8 cellular contexts compared by ENCODE assay signal in the genomic region with DNA sequence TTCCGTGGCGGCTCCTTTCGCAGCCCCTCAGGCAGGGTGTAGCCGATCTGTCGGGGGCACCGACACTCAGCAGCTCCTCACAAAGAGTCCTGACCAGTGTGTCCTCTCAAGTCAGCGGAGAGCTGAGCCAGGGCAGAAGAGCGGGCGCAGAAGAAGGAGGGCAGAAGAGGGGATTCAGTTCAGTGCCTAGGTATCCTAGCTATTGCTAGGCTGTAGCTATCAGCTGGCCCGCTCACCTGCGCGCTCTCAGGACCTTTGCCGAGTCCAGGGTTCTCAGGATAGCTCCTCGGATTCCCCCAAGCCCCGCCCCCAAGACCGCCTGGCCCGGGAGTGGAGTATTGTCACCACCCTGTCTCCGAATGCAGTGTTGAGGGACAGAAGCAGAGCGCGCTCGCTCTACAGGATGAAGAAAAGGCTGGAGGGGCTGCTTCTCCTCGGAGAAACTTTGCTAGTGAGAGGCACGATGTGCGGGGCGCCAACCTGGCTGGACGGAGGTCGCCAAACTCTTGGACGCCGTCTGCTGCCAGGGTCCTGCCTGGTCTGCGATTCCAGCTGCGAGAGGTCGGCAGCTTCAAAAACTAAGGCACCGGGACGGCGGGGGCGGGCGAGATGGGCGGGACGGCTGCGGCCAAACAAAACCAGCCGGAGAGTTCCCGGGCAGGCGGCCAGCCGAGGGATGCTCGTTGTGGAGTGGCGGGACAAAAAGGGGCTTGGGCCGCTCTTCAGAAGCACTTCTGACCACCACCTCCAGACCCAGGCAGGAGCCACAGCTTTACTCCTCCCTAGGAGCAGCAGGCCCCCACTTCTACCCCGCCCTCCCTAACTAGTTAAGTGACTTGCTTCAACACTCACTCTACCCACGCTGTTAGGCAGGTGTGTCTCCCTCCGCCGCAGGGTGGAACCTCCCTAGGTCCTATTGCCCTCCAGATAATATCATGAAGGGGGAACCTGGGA. TPM values are rescaled to one million over a fixed set of nuclear protein-coding genes. Genes with fewer than 3 reads are reported as not detected.
DNase-seq lines count a peak whose midpoint lies in the region; ATAC-seq, FAIRE-seq and TF ChIP-seq lines count a peak whose summit lies in the region.

Gene XKRX (minus strand): TSS at position 258 of the 954 bp plus-strand sequence. CDS start 613 bp downstream, outside the sequence.

- POLR2A ChIA-PET in endothelial cell of umbilical vein (lab: Charles Lee) = no interaction called here

- peak; percentile 52 for ATAC-seq in GM21529 (IDR thresholded peaks at IDR 0.05; ENCODE audit: unreplicated experiment)
- peak; percentile 57 for ATAC-seq in natural killer cell treated with Interleukin-12 subunit alpha and Interleukin-12 subunit beta and Interleukin-15 and Interleukin-18, amount 100 ng/mL, for 72 hours

- no peak for TF ChIP-seq EP300 in tibial nerve (IDR thresholded peaks at IDR 0.05)

- H3K4me1 ChIP-seq in endothelial cell of umbilical vein (ENCODE audit: control insufficient read depth, extremely low read depth, insufficient read depth, low read length) = peaks cover 7% of the 10 kb centered on the region
- peaks cover 0 to 13% (median 0%) of the 10 kb centered on the region in 4 donors for H3K4me1 ChIP-seq in tibial nerve

- dilution Hi-C loops in endothelial cell of umbilical vein (cut with MboI; ENCODE audit: extremely low pct_ligation_motif_present, low sequenced_read_pairs) = no loop called here

- H2AFZ ChIP-seq in endothelial cell of umbilical vein (ENCODE audit: low read depth, low read length) = peak within 1 kb of the TSS; percentile 90

- H3K4me3 ChIP-seq in endothelial cell of umbilical vein (replicated peaks in 1 of 3; ENCODE audit: insufficient read depth in 1 of 3, low read depth in 1 of 3, low read length in 3 of 3) (peak within 1 kb of the TSS; percentile 12 to 43 (median 43)), tibial nerve (peak within 1 kb of the TSS in 3 of 4 donors; percentile 11 to 46 (median 42))

- no peaks in the 10 kb centered on the region for H3K27me3 ChIP-seq in endothelial cell of umbilical vein (ENCODE audit: control insufficient read depth in 2 of 2, insufficient read depth in 2 of 2, low read length in 2 of 2)
- H3K27me3 ChIP-seq in tibial nerve = peaks cover 0 to 28% of the 10 kb centered on the region in 2 donors

- H3K4me1 Mint-ChIP-seq in natural killer cell treated with Interleukin-12 subunit alpha and Interleukin-12 subunit beta and Interleukin-15 and Interleukin-18, amount 100 ng/mL, for 72 hours (ENCODE audit: low read depth in 2 of 2) = peaks cover 14 to 23% of the 10 kb centered on the region in 2 donors

- CTCF ChIA-PET in endothelial cell of umbilical vein (lab: Charles Lee) = interaction anchor here (0.7 to 1.2 kb wide), 2 partner anchors 14 to 74 kb away, joined by 3 read pairs; no protein-coding TSS in a partner anchor

- H3K4me3 Mint-ChIP-seq in natural killer cell treated with Interleukin-12 subunit alpha and Interleukin-12 subunit beta and Interleukin-15 and Interleukin-18, amount 100 ng/mL, for 72 hours = peak within 1 kb of the TSS; percentile 69

- no peaks in the 10 kb centered on the region for H3K9me1 ChIP-seq in endothelial cell of umbilical vein (replicated peaks; ENCODE audit: control insufficient read depth, extremely low read depth, insufficient read depth, low read length)

- no TSS peak for BruUV-seq in endothelial cell of umbilical vein (replicated peaks; lab: Mats Ljungman, UMichigan)

- H3K36me3 ChIP-seq in endothelial cell of umbilical vein (ENCODE audit: control insufficient read depth in 2 of 2, extremely low read depth in 1 of 2, insufficient read depth in 2 of 2, low read length in 2 of 2) (no peaks in the 10 kb centered on the region), tibial nerve (no peaks in the 10 kb centered on the region)

- peaks cover 15% of the 10 kb centered on the region for H3K36me3 Mint-ChIP-seq in natural killer cell treated with Interleukin-12 subunit alpha and Interleukin-12 subunit beta and Interleukin-15 and Interleukin-18, amount 100 ng/mL, for 72 hours

- H3K79me2 ChIP-seq in endothelial cell of umbilical vein (ENCODE audit: control insufficient read depth, insufficient read depth, low read length) = no peaks in the 10 kb centered on the region

- peaks cover 4% of the 10 kb centered on the region for H3K9me3 Mint-ChIP-seq in natural killer cell treated with Interleukin-12 subunit alpha and Interleukin-12 subunit beta and Interleukin-15 and Interleukin-18, amount 100 ng/mL, for 72 hours

- intact Hi-C loops in endothelial cell of umbilical vein (cut with micrococcal nuclease) = no loop called here

- 1 to 49% methylated on average over 27 to 49 of the region's 51 CpGs for WGBS in tibial nerve, 2 donors

- H3K9me3 ChIP-seq in endothelial cell of umbilical vein (replicated peaks; ENCODE audit: control insufficient read depth, insufficient read depth, low read length) (no peaks in the 10 kb centered on the region), tibial nerve (no peaks in the 10 kb centered on the region)

- H3K27ac ChIP-seq in endothelial cell of umbilical vein (ENCODE audit: insufficient read depth, low read depth, low read length) (no peak within 1 kb of the TSS), tibial nerve (no peak within 1 kb of the TSS)

- H4K20me1 ChIP-seq in endothelial cell of umbilical vein (replicated peaks; ENCODE audit: control insufficient read depth, extremely low read depth, insufficient read depth, low read length) = no peaks in the 10 kb centered on the region

- peak; percentile 33 for DNase-seq in D341Med (ENCODE audit: low spot score)
- peak; percentile 20 for DNase-seq in NAMALWA (ENCODE audit: low spot score)
- DNase-seq in activated CD4-positive, alpha-beta T cell treated with anti-CD3 and anti-CD28 coated beads, Interleukin-2, amount 50 U/mL, for 48 hours = peak; percentile 33 to 43
- peak; percentile 26 for DNase-seq in endothelial cell of umbilical vein (ENCODE audit: low read depth, low spot score)
- DNase-seq in natural killer cell treated with Interleukin-12 subunit alpha and Interleukin-12 subunit beta and Interleukin-15 and Interleukin-18, amount 100 ng/mL, for 72 hours (ENCODE audit: low spot score) = no peak
- DNase-seq in tibial nerve (ENCODE audit: low spot score in 2 of 2) = peak in 1 of 2 donors; percentile 4
- no peak for DNase-seq in SIG-M5 treated with dmso at 0.1 percent for 504 hours (lab: John Stamatoyannopoulos, UW; ENCODE audit: unreplicated experiment)

- peak within 1 kb of the TSS; percentile 3 for H3K9ac ChIP-seq in endothelial cell of umbilical vein (replicated peaks; ENCODE audit: extremely low read depth, insufficient read depth, low read length)

- peaks cover 15 to 34% of the 10 kb centered on the region in 2 donors for H3K27me3 Mint-ChIP-seq in natural killer cell treated with Interleukin-12 subunit alpha and Interleukin-12 subunit beta and Interleukin-15 and Interleukin-18, amount 100 ng/mL, for 72 hours

- FAIRE-seq in endothelial cell of umbilical vein (lab: Jason Lieb, UNC) = peak; percentile 78

- H3K4me2 ChIP-seq in endothelial cell of umbilical vein (ENCODE audit: insufficient read depth, low read length) = peak within 1 kb of the TSS; percentile 62

- no peak for TF ChIP-seq POLR2A in endothelial cell of umbilical vein (IDR thresholded peaks at IDR 0.05; ENCODE audit: low read depth, low read length)
- TF ChIP-seq POLR2A in tibial nerve (IDR thresholded peaks at IDR 0.05) = no peak

- TF ChIP-seq CTCF in endothelial cell of umbilical vein (IDR thresholded peaks at IDR 0.05; ENCODE audit: extremely low read depth in 1 of 2, insufficient read depth in 1 of 2, low read depth in 1 of 2, low read length in 2 of 2) = no peak
- no peak for TF ChIP-seq CTCF in tibial nerve (IDR thresholded peaks at IDR 0.05)

- H3K27ac Mint-ChIP-seq in natural killer cell treated with Interleukin-12 subunit alpha and Interleukin-12 subunit beta and Interleukin-15 and Interleukin-18, amount 100 ng/mL, for 72 hours = no peak within 1 kb of the TSS

TF ChIP-seq in endothelial cell of umbilical vein, 7 proteins besides CTCF, POLR2A, EP300 and RAD21:
- TF ChIP-seq FOS (IDR thresholded peaks at IDR 0.05; ENCODE audit: borderline replicate concordance, insufficient read depth, low read length) = no peak
- no peak for TF ChIP-seq MAX (IDR thresholded peaks at IDR 0.05; ENCODE audit: insufficient read depth, insufficient read length)

RNA-seq across cellular contexts. Expression of gene XKRX, which starts in this region (rescaled TPM):
- total RNA-seq in endothelial cell of umbilical vein = 0.88 and 1.5 TPM in 2 replicates
- polyA plus RNA-seq in endothelial cell of umbilical vein = 0.33 and 0.37 TPM in 2 replicates
- 0.19 and 0.23 TPM in 2 replicates for polyA plus RNA-seq in endothelial cell of umbilical vein (2011; cell fraction: cytosol; rRNA removed)
- 1.6 and 1.8 TPM in 2 replicates for polyA plus RNA-seq in endothelial cell of umbilical vein (2011; cell fraction: nucleus; rRNA removed)
- 0.76 and 1.6 TPM in 2 replicates for polyA plus RNA-seq in endothelial cell of umbilical vein (2012)
- polyA minus RNA-seq in endothelial cell of umbilical vein = 0.95 and 1.2 TPM in 2 replicates
- polyA minus RNA-seq in endothelial cell of umbilical vein (2011; cell fraction: cytosol; rRNA and poly(A)+ RNA removed) = not detected
- polyA minus RNA-seq in endothelial cell of umbilical vein (2011; cell fraction: nucleus; rRNA and poly(A)+ RNA removed) = 1.4 and 2.4 TPM in 2 replicates
- under 1 TPM; 0.14 TPM for total RNA-seq in natural killer cell treated with Interleukin-12 subunit alpha and Interleukin-12 subunit beta and Interleukin-15 and Interleukin-18, amount 100 ng/mL, for 72 hours
- under 1 TPM in 3 of 4 donors, not detected in 1; 0.30 to 0.84 (median 0.66) TPM for total RNA-seq in tibial nerve

Comparison
In these comparisons a context has a peak if more than half of its experiments do, and no peak if none do; other contexts are left out.
1. Peak in ATAC-seq in natural killer cell treated with Interleukin-12 subunit alpha and Interleukin-12 subunit beta and Interleukin-15 and Interleukin-18, amount 100 ng/mL, for 72 hours; RNA of the gene not detected or under 1 TPM.
2. DNase-seq: peak in D341Med (single experiment), NAMALWA (single experiment), activated CD4-positive, alpha-beta T cell treated with anti-CD3 and anti-CD28 coated beads, Interleukin-2, amount 50 U/mL, for 48 hours (2 of 2) and endothelial cell of umbilical vein (single experiment); none in natural killer cell treated with Interleukin-12 subunit alpha and Interleukin-12 subunit beta and Interleukin-15 and Interleukin-18, amount 100 ng/mL, for 72 hours (single experiment) and SIG-M5 treated with dmso at 0.1 percent for 504 hours (single experiment).